ENCODE assay signal across 9 cellular contexts in the genomic region with DNA sequence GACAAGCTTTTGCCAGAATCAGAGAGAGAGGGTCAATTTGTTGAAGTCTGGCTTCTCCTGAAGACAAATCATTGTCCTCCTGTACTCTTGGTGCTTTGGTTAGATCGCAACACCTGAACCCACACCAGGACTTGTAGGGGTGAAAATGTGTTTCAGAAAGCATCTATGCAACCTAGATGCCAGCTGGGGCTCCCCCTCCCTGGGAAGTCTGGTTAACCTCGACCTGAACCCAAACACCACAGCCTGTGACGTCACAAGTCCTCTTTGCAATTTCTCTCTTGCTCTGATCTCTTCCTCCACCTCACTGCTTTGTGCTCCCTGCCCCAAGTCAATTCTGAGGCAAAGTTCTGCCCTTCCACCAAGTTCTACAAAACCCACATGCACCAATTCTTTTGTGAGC. TPM values are rescaled to one million over a fixed set of nuclear protein-coding genes. Genes with fewer than 3 reads are reported as not detected.
DNase-seq lines count a peak whose midpoint lies in the region; ATAC-seq and TF ChIP-seq lines count a peak whose summit lies in the region.
"Had no signal": no experiment of that assay in that cellular context is flagged by ENCODE, and none has a peak within 500 bp of the region (broad histone marks: within the 10 kb centered on the region; RNA-seq: fewer than 3 reads in every experiment).

No MANE protein-coding gene starts in this region.

- H3K9me3 ChIP-seq in osteoblast (ENCODE audit: low read depth, low read length): no peaks in the 10 kb centered on the region
- H3K9me3 ChIP-seq in left ventricle myocardium inferior (replicated peaks): no peaks in the 10 kb centered on the region
- H3K9me3 ChIP-seq: adrenal gland had no signal

- no peaks in the 10 kb centered on the region for H3K36me3 Mint-ChIP-seq in activated CD8-positive, alpha-beta T cell treated with anti-CD3 and anti-CD28 coated beads for 36 hours (ENCODE audit: low read depth)

- CTCF ChIA-PET in activated CD8-positive, alpha-beta T cell treated with anti-CD3 and anti-CD28 coated beads for 36 hours (lab: Charles Lee): interaction anchor here (1.0 to 2.5 kb wide), 4 partner anchors 20 to 313 kb away, joined by 3 to 13 read pairs (median 4); no protein-coding TSS in a partner anchor

- no peaks in the 10 kb centered on the region for H3K9me3 Mint-ChIP-seq in activated CD8-positive, alpha-beta T cell treated with anti-CD3 and anti-CD28 coated beads for 36 hours

- H3K4me1 Mint-ChIP-seq in activated CD8-positive, alpha-beta T cell treated with anti-CD3 and anti-CD28 coated beads for 36 hours (ENCODE audit: low read depth): peaks cover 25% of the 10 kb centered on the region

- H3K4me3 Mint-ChIP-seq in activated CD8-positive, alpha-beta T cell treated with anti-CD3 and anti-CD28 coated beads for 36 hours: peak overlapping the region; percentile 15

- TF ChIP-seq CTCF in activated CD8-positive, alpha-beta T cell treated with anti-CD3 and anti-CD28 coated beads for 36 hours (IDR thresholded peaks at IDR 0.05): no peak
- no peak for TF ChIP-seq CTCF in osteoblast (IDR thresholded peaks at IDR 0.05; ENCODE audit: extremely low read depth, low read depth, low read length)
- no peak for TF ChIP-seq CTCF in left ventricle myocardium inferior (IDR thresholded peaks at IDR 0.05; ENCODE audit: borderline replicate concordance)

- intact Hi-C loops in activated CD8-positive, alpha-beta T cell treated with anti-CD3 and anti-CD28 coated beads for 36 hours (cut with micrococcal nuclease): loop anchor here (5.0 kb wide), 1 partner anchor 46 kb away; no protein-coding TSS in a partner anchor
- intact Hi-C loops in left ventricle myocardium inferior (cut with micrococcal nuclease) (no loop called here), posterior vena cava (cut with DNase I) (no loop called here)

- no peak overlapping the region for H3K4me2 ChIP-seq in osteoblast (ENCODE audit: insufficient read depth, low read length)

- H3K4me1 ChIP-seq in osteoblast (ENCODE audit: insufficient read depth, low read length) (no peaks in the 10 kb centered on the region), left ventricle myocardium inferior (peaks cover 6% of the 10 kb centered on the region)
- H3K4me1 ChIP-seq: adrenal gland had no signal

- no peaks in the 10 kb centered on the region for H3K36me3 ChIP-seq in osteoblast (ENCODE audit: insufficient read depth, low read length)
- no peaks in the 10 kb centered on the region for H3K36me3 ChIP-seq in left ventricle myocardium inferior
- H3K36me3 ChIP-seq: adrenal gland had no signal

- POLR2A ChIA-PET in activated CD8-positive, alpha-beta T cell treated with anti-CD3 and anti-CD28 coated beads for 36 hours (lab: Charles Lee): interaction anchor here (0.9 kb wide), 1 partner anchor 45 kb away, joined by 3 read pairs; no protein-coding TSS in a partner anchor

- H3K27me3 ChIP-seq in osteoblast (ENCODE audit: insufficient read depth, low read length): no peaks in the 10 kb centered on the region
- no peaks in the 10 kb centered on the region for H3K27me3 ChIP-seq in left ventricle myocardium inferior (ENCODE audit: low read depth)
- H3K27me3 ChIP-seq: adrenal gland had no signal

- no peaks in the 10 kb centered on the region for H3K79me2 ChIP-seq in osteoblast (ENCODE audit: insufficient read depth, low read length)

- peak; percentile 84 for DNase-seq in activated CD8-positive, alpha-beta T cell treated with anti-CD3 and anti-CD28 coated beads for 36 hours
- DNase-seq in osteoblast (ENCODE audit: insufficient read length, low spot score, missing footprints) (no peak), left ventricle myocardium inferior (no peak), posterior vena cava (ENCODE audit: low spot score) (no peak), foreskin melanocyte (no peak), G401 (ENCODE audit: low spot score) (no peak)

- H3K27ac Mint-ChIP-seq in activated CD8-positive, alpha-beta T cell treated with anti-CD3 and anti-CD28 coated beads for 36 hours: peak overlapping the region; percentile 4

- H2AFZ ChIP-seq in osteoblast (ENCODE audit: low read length): peak overlapping the region; percentile 18

- H3K4me3 ChIP-seq in osteoblast (ENCODE audit: insufficient read depth, low read length) (no peak overlapping the region), left ventricle myocardium inferior (no peak overlapping the region)
- H3K4me3 ChIP-seq: adrenal gland had no signal

- no peaks in the 10 kb centered on the region for H3K27me3 Mint-ChIP-seq in activated CD8-positive, alpha-beta T cell treated with anti-CD3 and anti-CD28 coated beads for 36 hours

- H3K27ac ChIP-seq in osteoblast (ENCODE audit: low read depth, low read length) (no peak overlapping the region), left ventricle myocardium inferior (replicated peaks) (no peak overlapping the region)
- H3K27ac ChIP-seq: adrenal gland had no signal

- H4K20me1 ChIP-seq in osteoblast (ENCODE audit: insufficient read depth, low read length): no peaks in the 10 kb centered on the region

- peak; percentile 84 for ATAC-seq in GM18867 (IDR thresholded peaks at IDR 0.05; ENCODE audit: unreplicated experiment)
- ATAC-seq in HG03103 (IDR thresholded peaks at IDR 0.05; ENCODE audit: low read depth, unreplicated experiment): peak; percentile 42
- peak; percentile 90 for ATAC-seq in activated CD8-positive, alpha-beta T cell treated with anti-CD3 and anti-CD28 coated beads for 36 hours

- in situ Hi-C loops in G401 (cut with HindIII; ENCODE audit: low sequenced_read_pairs): no loop called here

RNA-seq across cellular contexts. Expression of a gene that starts 42.8 kb away (rescaled TPM):
- total RNA-seq in activated CD8-positive, alpha-beta T cell treated with anti-CD3 and anti-CD28 coated beads for 36 hours: 10 to 100 TPM; 39.4 to 47.0 TPM
- total RNA-seq in osteoblast: 40.7 and 43.1 TPM in 2 replicates
- total RNA-seq in left ventricle myocardium inferior: 39.5 TPM
- total RNA-seq in posterior vena cava: 10 to 100 TPM; 31.5 to 35.1 TPM
- total RNA-seq in G401 (2014; rRNA removed; shearing (Covaris generic)): 14.3 and 20.8 TPM in 2 replicates
